1 cellular context compared by ENCODE assay signal in genomic region chr3:197454014-197454413, GRCh38.
TF ChIP-seq lines count a peak whose summit lies in the region.

No MANE protein-coding gene starts in this region.

TF ChIP-seq in H1, 55 proteins besides CTCF, POLR2A, EP300 and RAD21 (continued from another document):
- no peak for TF ChIP-seq GTF2F1 (IDR thresholded peaks at IDR 0.05; ENCODE audit: borderline replicate concordance, low read depth, low read length)
- TF ChIP-seq CHD1 (IDR thresholded peaks at IDR 0.05; ENCODE audit: low read depth, low read length): no peak
- TF ChIP-seq RFX5 (IDR thresholded peaks at IDR 0.05; ENCODE audit: borderline replicate concordance, low read depth, low read length): no peak
- no peak for TF ChIP-seq CHD2 (IDR thresholded peaks at IDR 0.05; ENCODE audit: low read length)
- no peak for TF ChIP-seq NRF1 (IDR thresholded peaks at IDR 0.05; ENCODE audit: low read depth, low read length)
- no peak for TF ChIP-seq BRCA1 (IDR thresholded peaks at IDR 0.05; ENCODE audit: low read depth, low read length)
- TF ChIP-seq PHF8 (conservative IDR thresholded peaks at IDR 0.05; ENCODE audit: low read depth, low read length): no peak
- no peak for TF ChIP-seq YY1 (IDR thresholded peaks at IDR 0.05; ENCODE audit: low read depth, low read length)
- no peak for TF ChIP-seq MAFK (IDR thresholded peaks at IDR 0.05; ENCODE audit: low read depth, low read length)
- TF ChIP-seq GABPA (IDR thresholded peaks at IDR 0.05; ENCODE audit: borderline replicate concordance, insufficient read depth, low read length): no peak
- no peak for TF ChIP-seq CHD7 (IDR thresholded peaks at IDR 0.05; ENCODE audit: insufficient replicate concordance, low read length)
- TF ChIP-seq TEAD4 (IDR thresholded peaks at IDR 0.05; ENCODE audit: low read depth, low read length): no peak
- TF ChIP-seq ATF3 (IDR thresholded peaks at IDR 0.05; ENCODE audit: insufficient read depth, low read depth, low read length): no peak
- no peak for TF ChIP-seq CTBP2 (IDR thresholded peaks at IDR 0.05; ENCODE audit: borderline replicate concordance, insufficient read depth, insufficient read length, low read length)
TF ChIP-seq in H1: peak in this region for 0.
